14 cellular contexts compared by ENCODE assay signal in the genomic region with DNA sequence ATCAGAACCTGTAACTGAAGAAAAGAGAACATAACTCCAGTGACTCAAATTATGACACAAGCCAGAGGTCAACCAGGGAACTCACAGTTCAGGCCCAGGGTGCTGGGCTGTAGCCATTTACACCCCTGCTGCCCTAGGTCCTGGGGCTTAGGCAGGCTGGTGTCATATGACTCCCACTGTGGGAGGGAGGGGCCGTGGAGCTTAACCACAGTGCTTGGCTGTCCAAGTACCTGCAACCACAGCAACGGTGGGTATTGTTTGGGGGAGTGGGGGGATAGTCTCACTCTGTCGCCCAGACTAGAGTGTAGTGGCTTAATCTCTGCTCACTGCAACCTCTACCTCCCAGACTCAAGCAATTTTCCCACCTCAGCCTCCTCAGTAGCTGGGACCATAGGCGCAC.
"Had no signal": no experiment of that assay in that cellular context is flagged by ENCODE, and none has a peak within 500 bp of the region (broad histone marks: within the 10 kb centered on the region; RNA-seq: fewer than 3 reads in every experiment).

No MANE protein-coding gene starts in this region.

- H3K4me3 Mint-ChIP-seq: activated B cell treated with CpG ODN at 0.5 μM for 24 hours; stimulated activated effector memory CD8-positive, alpha-beta T cell treated with anti-CD3 and anti-CD28 coated beads, Interleukin-12 subunit alpha, Interleukin-12 subunit beta, amount 100 ng/mL, for 72 hours; T-helper 17 cell had no signal

- H3K36me3 ChIP-seq: gastrocnemius medialis, tibial artery, vagina had no signal

- H3K9ac ChIP-seq: parathyroid adenoma had no signal

- H3K27me3 Mint-ChIP-seq: activated B cell treated with CpG ODN at 0.5 μM for 24 hours, T-helper 17 cell had no signal

- H3K9me3 ChIP-seq: gastrocnemius medialis, tibial artery, vagina had no signal

- H3K27ac Mint-ChIP-seq: activated B cell treated with CpG ODN at 0.5 μM for 24 hours; stimulated activated effector memory CD8-positive, alpha-beta T cell treated with anti-CD3 and anti-CD28 coated beads, Interleukin-12 subunit alpha, Interleukin-12 subunit beta, amount 100 ng/mL, for 72 hours; T-helper 17 cell had no signal

- H3K4me1 ChIP-seq: parathyroid adenoma, tibial artery, vagina had no signal

- H3K79me2 ChIP-seq: parathyroid adenoma had no signal

- H3K27ac ChIP-seq: gastrocnemius medialis, parathyroid adenoma, tibial artery, vagina had no signal

- H3K9me3 Mint-ChIP-seq: activated B cell treated with CpG ODN at 0.5 μM for 24 hours; stimulated activated effector memory CD8-positive, alpha-beta T cell treated with anti-CD3 and anti-CD28 coated beads, Interleukin-12 subunit alpha, Interleukin-12 subunit beta, amount 100 ng/mL, for 72 hours had no signal

- H3K4me3 ChIP-seq: gastrocnemius medialis, lung, tibial artery, vagina had no signal

- H3K27me3 ChIP-seq: gastrocnemius medialis, tibial artery, vagina had no signal

- ATAC-seq: gastrocnemius medialis; left colon; stimulated activated effector memory CD8-positive, alpha-beta T cell treated with anti-CD3 and anti-CD28 coated beads, Interleukin-12 subunit alpha, Interleukin-12 subunit beta, amount 100 ng/mL, for 72 hours; T-helper 17 cell had no signal

- H2AFZ ChIP-seq: parathyroid adenoma had no signal

- DNase-seq: activated B cell treated with CpG ODN at 0.5 μM for 24 hours; activated CD4-positive, alpha-beta T cell treated with anti-CD3 and anti-CD28 coated beads, Interleukin-2, amount 50 U/mL, for 1 hour; activated naive CD4-positive, alpha-beta T cell treated with anti-CD3 and anti-CD28 coated beads, Interleukin-2, amount 50 U/mL, for 16 hours; activated T-cell treated with anti-CD3 and anti-CD28 coated beads, Interleukin-2, amount 50 U/mL, for 1 hour; dermis blood vessel endothelial cell; gastrocnemius medialis; left colon; midbrain; T-helper 17 cell; tibial artery had no signal
